Comparison of ENCODE assay signal across 27 cellular contexts in the genomic region with DNA sequence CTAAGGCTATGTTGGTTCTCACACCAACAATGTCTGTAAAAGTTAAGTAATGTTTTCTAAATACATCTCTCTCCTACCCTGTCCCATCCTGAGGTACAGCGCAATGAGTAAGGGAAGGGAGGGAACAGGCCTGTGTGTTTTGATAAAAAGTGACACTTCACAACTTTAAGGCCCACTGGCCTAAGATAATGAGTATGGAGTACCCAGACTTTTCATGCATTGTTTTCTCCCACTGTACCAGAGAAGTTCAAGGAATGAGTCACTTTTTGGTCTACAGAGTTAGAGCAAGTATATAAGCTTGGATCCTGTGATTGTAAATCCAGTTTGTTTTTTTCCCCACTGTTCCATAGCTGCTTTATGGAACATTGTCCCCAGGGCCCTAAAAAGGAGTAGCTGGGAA. TPM values are rescaled to one million over a fixed set of nuclear protein-coding genes. Genes with fewer than 3 reads are reported as not detected.
DNase-seq lines count a peak whose midpoint lies in the region; ATAC-seq and TF ChIP-seq lines count a peak whose summit lies in the region.
"Had no signal": no experiment of that assay in that cellular context is flagged by ENCODE, and none has a peak within 500 bp of the region (broad histone marks: within the 10 kb centered on the region; RNA-seq: fewer than 3 reads in every experiment).

No MANE protein-coding gene starts in this region.

- H3K36me3 Mint-ChIP-seq in chondrocyte (ENCODE audit: low read depth), result no peaks in the 10 kb centered on the region
- H3K36me3 Mint-ChIP-seq in activated CD4-positive, alpha-beta memory T cell treated with anti-CD3 and anti-CD28 coated beads, Interleukin-2, amount 10 ng/mL, durations not matched to agents 7 days and 5 days (ENCODE audit: low read depth), result no peaks in the 10 kb centered on the region

- TF ChIP-seq CTCF in chondrocyte (IDR thresholded peaks at IDR 0.05), result no peak
- no peak for TF ChIP-seq CTCF in smooth muscle cell (IDR thresholded peaks at IDR 0.05; ENCODE audit: borderline replicate concordance, insufficient read depth, poor library complexity, severe bottlenecking)

- no peaks in the 10 kb centered on the region for H3K9me3 Mint-ChIP-seq in chondrocyte (ENCODE audit: low read depth)
- peaks cover 5% of the 10 kb centered on the region for H3K9me3 Mint-ChIP-seq in activated CD4-positive, alpha-beta memory T cell treated with anti-CD3 and anti-CD28 coated beads, Interleukin-2, amount 10 ng/mL, durations not matched to agents 7 days and 5 days
- H3K9me3 Mint-ChIP-seq: CD4-positive, alpha-beta T cell had no signal

- H3K4me3 ChIP-seq in smooth muscle cell, result no peak overlapping the region
- H3K4me3 ChIP-seq: esophagus squamous epithelium, lower lobe of right lung, skin epidermis had no signal

- no peak overlapping the region for H2AFZ ChIP-seq in smooth muscle cell (ENCODE audit: low read depth)

- POLR2A ChIA-PET in activated CD4-positive, alpha-beta memory T cell treated with anti-CD3 and anti-CD28 coated beads, Interleukin-2, amount 10 ng/mL, durations not matched to agents 7 days and 5 days (lab: Charles Lee), result no interaction called here

- H3K4me3 Mint-ChIP-seq in chondrocyte (ENCODE audit: unreplicated experiment), result no peak overlapping the region
- no peak overlapping the region for H3K4me3 Mint-ChIP-seq in activated CD4-positive, alpha-beta memory T cell treated with anti-CD3 and anti-CD28 coated beads, Interleukin-2, amount 10 ng/mL, durations not matched to agents 7 days and 5 days
- H3K4me3 Mint-ChIP-seq: activated CD4-positive, alpha-beta T cell treated with anti-CD3 and anti-CD28 coated beads, Interleukin-2, amount 10 ng/mL, durations not matched to agents 7 days and 5 days; CD4-positive, alpha-beta T cell; T-helper 17 cell had no signal

- H3F3A ChIP-seq in smooth muscle cell (ENCODE audit: low read depth), result peaks cover 15% of the 10 kb centered on the region

- H3K27me3 Mint-ChIP-seq in chondrocyte (ENCODE audit: low read depth), result no peaks in the 10 kb centered on the region
- H3K27me3 Mint-ChIP-seq in activated CD4-positive, alpha-beta memory T cell treated with anti-CD3 and anti-CD28 coated beads, Interleukin-2, amount 10 ng/mL, durations not matched to agents 7 days and 5 days, result peaks cover 2% of the 10 kb centered on the region
- H3K27me3 Mint-ChIP-seq: activated CD4-positive, alpha-beta T cell treated with anti-CD3 and anti-CD28 coated beads, Interleukin-2, amount 10 ng/mL, durations not matched to agents 7 days and 5 days; CD4-positive, alpha-beta T cell had no signal

- no peaks in the 10 kb centered on the region for H3K9me3 ChIP-seq in smooth muscle cell (replicated peaks; ENCODE audit: low read depth)
- H3K9me3 ChIP-seq: esophagus squamous epithelium, lower lobe of right lung had no signal

- H3K27me3 ChIP-seq in smooth muscle cell (ENCODE audit: low read depth), result no peaks in the 10 kb centered on the region
- H3K27me3 ChIP-seq: esophagus squamous epithelium had no signal

- H3K36me3 ChIP-seq in smooth muscle cell (ENCODE audit: low read depth), result no peaks in the 10 kb centered on the region
- H3K36me3 ChIP-seq: esophagus squamous epithelium, lower lobe of right lung, WERI-Rb-1 had no signal

- no peaks in the 10 kb centered on the region for H4K20me1 ChIP-seq in smooth muscle cell (ENCODE audit: low read depth)

- no peak overlapping the region for H3K9ac ChIP-seq in smooth muscle cell (ENCODE audit: low read depth)

- no peaks in the 10 kb centered on the region for H3K4me1 ChIP-seq in smooth muscle cell (ENCODE audit: low read depth)
- H3K4me1 ChIP-seq: lower lobe of right lung had no signal

- WGBS in smooth muscle cell (ENCODE audit: low lambda C conversion rate), result 59% methylated on average over 1 of the region's 1 CpG

- H3K79me2 ChIP-seq in smooth muscle cell (ENCODE audit: low read depth), result no peaks in the 10 kb centered on the region

- H3K27ac ChIP-seq in smooth muscle cell (ENCODE audit: low read depth), result peak overlapping the region; percentile 71
- H3K27ac ChIP-seq: 22Rv1, lower lobe of right lung, skin epidermis, WERI-Rb-1 had no signal

- DNase-seq in DMS79 (lab: John Stamatoyannopoulos, UW) (peak; percentile 28), DMS79 treated with DMSO at 0.1 percent for 48 hours (lab: John Stamatoyannopoulos, UW) (no peak), chondrocyte (ENCODE audit: low spot score) (no peak), kidney glomerular epithelial cell (lab: John Stamatoyannopoulos, UW) (peak; percentile 72), smooth muscle cell (lab: John Stamatoyannopoulos, UW; ENCODE audit: unreplicated experiment) (no peak)
- DNase-seq in activated CD4-positive, alpha-beta memory T cell treated with anti-CD3 and anti-CD28 coated beads, Interleukin-2, amount 10 ng/mL, durations not matched to agents 7 days and 5 days, result no peak
- DNase-seq: activated CD4-positive, alpha-beta T cell treated with anti-CD3 and anti-CD28 coated beads, Interleukin-2, amount 10 ng/mL, durations not matched to agents 7 days and 5 days; aorta; CD4-positive, alpha-beta T cell; effector CD8-positive, alpha-beta T cell; esophagus squamous epithelium; GF-D8; lower lobe of right lung; NCI-H1092; NCI-H187; RPMI8226; stimulated activated CD4-positive, alpha-beta T cell treated with anti-CD3 and anti-CD28 coated beads, Interleukin-1b, Interleukin-23, amount 100 ng/mL, for 48 hours; substantia nigra; T-helper 17 cell; WERI-Rb-1 had no signal

- H3K27ac Mint-ChIP-seq in chondrocyte (ENCODE audit: unreplicated experiment), result peak overlapping the region; percentile 32
- H3K27ac Mint-ChIP-seq in activated CD4-positive, alpha-beta memory T cell treated with anti-CD3 and anti-CD28 coated beads, Interleukin-2, amount 10 ng/mL, durations not matched to agents 7 days and 5 days, result no peak overlapping the region
- H3K27ac Mint-ChIP-seq: activated CD4-positive, alpha-beta T cell treated with anti-CD3 and anti-CD28 coated beads, Interleukin-2, amount 10 ng/mL, durations not matched to agents 7 days and 5 days; activated naive CD4-positive, alpha-beta T cell treated with anti-CD3 and anti-CD28 coated beads, Interleukin-2, amount 50 U/mL, for 72 hours; CD4-positive, alpha-beta T cell; T-helper 17 cell had no signal

- ATAC-seq in HG02870 (IDR thresholded peaks at IDR 0.05; ENCODE audit: unreplicated experiment), result no peak
- ATAC-seq in GM21390 (IDR thresholded peaks at IDR 0.05; ENCODE audit: unreplicated experiment), result no peak
- ATAC-seq: activated naive CD4-positive, alpha-beta T cell treated with anti-CD3 and anti-CD28 coated beads, Interleukin-2, amount 50 U/mL, for 72 hours; lower lobe of right lung; T-helper 17 cell had no signal

- H3K4me2 ChIP-seq in smooth muscle cell, result peak overlapping the region; percentile 12

- H3K4me1 Mint-ChIP-seq in chondrocyte (ENCODE audit: low read depth), result peaks cover 10% of the 10 kb centered on the region
- no peaks in the 10 kb centered on the region for H3K4me1 Mint-ChIP-seq in activated CD4-positive, alpha-beta memory T cell treated with anti-CD3 and anti-CD28 coated beads, Interleukin-2, amount 10 ng/mL, durations not matched to agents 7 days and 5 days
- H3K4me1 Mint-ChIP-seq: activated CD4-positive, alpha-beta T cell treated with anti-CD3 and anti-CD28 coated beads, Interleukin-2, amount 10 ng/mL, durations not matched to agents 7 days and 5 days had no signal

- CTCF ChIA-PET in activated CD4-positive, alpha-beta memory T cell treated with anti-CD3 and anti-CD28 coated beads, Interleukin-2, amount 10 ng/mL, durations not matched to agents 7 days and 5 days (lab: Charles Lee), result interaction anchor here (0.9 to 1.8 kb wide), 2 partner anchors 16 to 48 kb away, joined by 5 to 10 read pairs; no protein-coding TSS in a partner anchor

RNA-seq across cellular contexts. Expression of a gene that starts 29.9 kb away (rescaled TPM):
- total RNA-seq in chondrocyte (0.46 to 0.72 TPM in 2 of 3 replicates, not detected in the other), smooth muscle cell (3.9 and 6.3 TPM in 2 replicates)
- 4.2 and 5.1 TPM in 2 replicates for polyA plus RNA-seq in smooth muscle cell
- total RNA-seq in activated CD4-positive, alpha-beta memory T cell treated with anti-CD3 and anti-CD28 coated beads, Interleukin-2, amount 10 ng/mL, durations not matched to agents 7 days and 5 days, result not detected
- total RNA-seq: activated CD4-positive, alpha-beta T cell treated with anti-CD3 and anti-CD28 coated beads, Interleukin-2, amount 10 ng/mL, durations not matched to agents 7 days and 5 days; activated naive CD4-positive, alpha-beta T cell treated with anti-CD3 and anti-CD28 coated beads, Interleukin-2, amount 50 U/mL, for 72 hours; SK-MEL-5 had no signal
- polyA plus RNA-seq: keratinocyte had no signal

RNA-seq across cellular contexts. Expression of a gene that starts 39.2 kb away (rescaled TPM):
- total RNA-seq in chondrocyte (20.4 to 23.6 TPM (median 22.0 TPM) in 3 replicates), smooth muscle cell (17.3 and 17.5 TPM in 2 replicates)
- 6.5 and 6.7 TPM in 2 replicates for polyA plus RNA-seq in smooth muscle cell
- 1 to 10 TPM; 8.7 to 9.3 TPM for total RNA-seq in activated CD4-positive, alpha-beta memory T cell treated with anti-CD3 and anti-CD28 coated beads, Interleukin-2, amount 10 ng/mL, durations not matched to agents 7 days and 5 days

RNA-seq across cellular contexts. Expression of a gene that starts 56.1 kb away (rescaled TPM):
- total RNA-seq in chondrocyte (1.4 to 2.3 TPM (median 1.7 TPM) in 3 replicates), smooth muscle cell (4.0 and 6.5 TPM in 2 replicates)
- polyA plus RNA-seq in smooth muscle cell, result 9.7 and 10.2 TPM in 2 replicates
- total RNA-seq in activated CD4-positive, alpha-beta memory T cell treated with anti-CD3 and anti-CD28 coated beads, Interleukin-2, amount 10 ng/mL, durations not matched to agents 7 days and 5 days, result 1 to 10 TPM; 1.4 to 2.6 TPM

Comparison
In these comparisons a context has a peak if more than half of its experiments do, and no peak if none do; other contexts are left out.
1. DNase-seq: peak in DMS79 (single experiment) and kidney glomerular epithelial cell (single experiment); none in DMS79 treated with DMSO at 0.1 percent for 48 hours (single experiment), chondrocyte (single experiment), smooth muscle cell (single experiment) and activated CD4-positive, alpha-beta memory T cell treated with anti-CD3 and anti-CD28 coated beads, Interleukin-2, amount 10 ng/mL, durations not matched to agents 7 days and 5 days (single experiment).